Comparison of ENCODE assay signal across 8 cellular contexts in the genomic region with DNA sequence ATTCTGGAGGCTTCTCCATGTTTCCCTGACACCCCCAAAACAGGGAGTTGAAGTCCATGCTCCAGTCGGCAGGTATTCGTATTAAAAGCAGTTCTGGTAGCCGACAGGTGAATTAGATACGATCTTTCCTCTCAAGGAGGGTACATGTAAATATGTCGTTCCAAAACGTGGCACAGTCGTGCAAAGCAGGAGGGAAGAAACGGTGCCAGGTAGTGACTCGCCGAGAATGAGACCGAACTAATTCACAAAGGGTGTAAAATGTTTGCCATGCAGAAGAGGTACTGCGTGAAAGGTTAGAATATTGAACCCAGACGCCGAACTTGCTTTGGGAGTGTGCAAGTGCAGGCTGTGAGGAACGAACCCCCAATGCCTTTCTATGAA. TPM values are rescaled to one million over a fixed set of nuclear protein-coding genes. Genes with fewer than 3 reads are reported as not detected.
DNase-seq lines count a peak whose midpoint lies in the region; ATAC-seq lines count a peak whose summit lies in the region.

No MANE protein-coding gene starts in this region.

- DNase-seq in activated CD4-positive, alpha-beta T cell treated with anti-CD3 and anti-CD28 coated beads, Interleukin-2, amount 10 ng/mL, durations not matched to agents 24 days and 14 days: no peak
- no peak for DNase-seq in activated CD4-positive, alpha-beta T cell treated with anti-CD3 and anti-CD28 coated beads for 48 hours
- no peak for DNase-seq in activated CD8-positive, alpha-beta T cell treated with anti-CD3 and anti-CD28 coated beads, Interleukin-2, amount 10 ng/mL, durations not matched to agents 7 days and 5 days
- DNase-seq in stimulated activated CD4-positive, alpha-beta T cell treated with anti-CD3 and anti-CD28 coated beads, Interleukin-4, amount 100 ng/mL, for 24 hours: no peak

- no peaks in the 10 kb centered on the region for H3K27me3 Mint-ChIP-seq in activated CD4-positive, alpha-beta T cell treated with anti-CD3 and anti-CD28 coated beads, Interleukin-2, amount 10 ng/mL, durations not matched to agents 24 days and 14 days
- H3K27me3 Mint-ChIP-seq in activated CD8-positive, alpha-beta T cell treated with anti-CD3 and anti-CD28 coated beads, Interleukin-2, amount 10 ng/mL, durations not matched to agents 7 days and 5 days (ENCODE audit: low read depth): no peaks in the 10 kb centered on the region
- H3K27me3 Mint-ChIP-seq in stimulated activated memory B cell treated with anti-CD40 and anti-IgM and Interleukin-4, amounts not matched to agents 10 μg/mL and 1 μg/mL and 100 μg/mL, for 72 hours: no peaks in the 10 kb centered on the region

- POLR2A ChIA-PET in activated CD8-positive, alpha-beta T cell treated with anti-CD3 and anti-CD28 coated beads, Interleukin-2, amount 10 ng/mL, durations not matched to agents 7 days and 5 days (lab: Charles Lee): interaction anchor here (1.0 kb wide), 6 partner anchors 14 to 177 kb away, joined by 3 to 12 read pairs (median 4); partner anchors contain the start of genes BCCIP and UROS

- CTCF ChIA-PET in activated CD8-positive, alpha-beta T cell treated with anti-CD3 and anti-CD28 coated beads, Interleukin-2, amount 10 ng/mL, durations not matched to agents 7 days and 5 days (lab: Charles Lee): no interaction called here

- peaks cover 18% of the 10 kb centered on the region for H3K4me1 Mint-ChIP-seq in activated CD4-positive, alpha-beta T cell treated with anti-CD3 and anti-CD28 coated beads, Interleukin-2, amount 10 ng/mL, durations not matched to agents 24 days and 14 days
- H3K4me1 Mint-ChIP-seq in activated CD8-positive, alpha-beta T cell treated with anti-CD3 and anti-CD28 coated beads, Interleukin-2, amount 10 ng/mL, durations not matched to agents 7 days and 5 days (ENCODE audit: low read depth): peaks cover 29% of the 10 kb centered on the region
- H3K4me1 Mint-ChIP-seq in stimulated activated memory B cell treated with anti-CD40 and anti-IgM and Interleukin-4, amounts not matched to agents 10 μg/mL and 1 μg/mL and 100 μg/mL, for 72 hours: peaks cover 6% of the 10 kb centered on the region

- intact Hi-C loops in activated CD4-positive, alpha-beta T cell treated with anti-CD3 and anti-CD28 coated beads, Interleukin-2, amount 10 ng/mL, durations not matched to agents 24 days and 14 days (cut with micrococcal nuclease): loop anchor here (2.0 kb wide), 1 partner anchor 15 kb away; no protein-coding TSS in a partner anchor

- peak overlapping the region; percentile 96 for H3K27ac Mint-ChIP-seq in activated CD4-positive, alpha-beta T cell treated with anti-CD3 and anti-CD28 coated beads, Interleukin-2, amount 10 ng/mL, durations not matched to agents 24 days and 14 days
- peak overlapping the region; percentile 98 for H3K27ac Mint-ChIP-seq in activated CD8-positive, alpha-beta T cell treated with anti-CD3 and anti-CD28 coated beads, Interleukin-2, amount 10 ng/mL, durations not matched to agents 7 days and 5 days
- peak overlapping the region; percentile 97 for H3K27ac Mint-ChIP-seq in stimulated activated memory B cell treated with anti-CD40 and anti-IgM and Interleukin-4, amounts not matched to agents 10 μg/mL and 1 μg/mL and 100 μg/mL, for 72 hours

- H3K36me3 Mint-ChIP-seq in activated CD4-positive, alpha-beta T cell treated with anti-CD3 and anti-CD28 coated beads, Interleukin-2, amount 10 ng/mL, durations not matched to agents 24 days and 14 days (ENCODE audit: low read depth): peaks cover 34% of the 10 kb centered on the region
- peaks cover 32% of the 10 kb centered on the region for H3K36me3 Mint-ChIP-seq in activated CD8-positive, alpha-beta T cell treated with anti-CD3 and anti-CD28 coated beads, Interleukin-2, amount 10 ng/mL, durations not matched to agents 7 days and 5 days (ENCODE audit: low read depth)
- peaks cover 24% of the 10 kb centered on the region for H3K36me3 Mint-ChIP-seq in stimulated activated memory B cell treated with anti-CD40 and anti-IgM and Interleukin-4, amounts not matched to agents 10 μg/mL and 1 μg/mL and 100 μg/mL, for 72 hours

- H3K4me3 Mint-ChIP-seq in activated CD4-positive, alpha-beta T cell treated with anti-CD3 and anti-CD28 coated beads, Interleukin-2, amount 10 ng/mL, durations not matched to agents 24 days and 14 days: peak overlapping the region; percentile 98
- peak overlapping the region; percentile 92 for H3K4me3 Mint-ChIP-seq in activated CD8-positive, alpha-beta T cell treated with anti-CD3 and anti-CD28 coated beads, Interleukin-2, amount 10 ng/mL, durations not matched to agents 7 days and 5 days
- H3K4me3 Mint-ChIP-seq in stimulated activated memory B cell treated with anti-CD40 and anti-IgM and Interleukin-4, amounts not matched to agents 10 μg/mL and 1 μg/mL and 100 μg/mL, for 72 hours: peak overlapping the region; percentile 94

- peak overlapping the region; percentile 96 for H3K4me3 ChIP-seq in iPS-11a (ENCODE audit: low read depth, low read length)

- no peaks in the 10 kb centered on the region for H3K9me3 Mint-ChIP-seq in activated CD4-positive, alpha-beta T cell treated with anti-CD3 and anti-CD28 coated beads, Interleukin-2, amount 10 ng/mL, durations not matched to agents 24 days and 14 days
- H3K9me3 Mint-ChIP-seq in activated CD8-positive, alpha-beta T cell treated with anti-CD3 and anti-CD28 coated beads, Interleukin-2, amount 10 ng/mL, durations not matched to agents 7 days and 5 days (ENCODE audit: insufficient read depth): no peaks in the 10 kb centered on the region
- H3K9me3 Mint-ChIP-seq in stimulated activated memory B cell treated with anti-CD40 and anti-IgM and Interleukin-4, amounts not matched to agents 10 μg/mL and 1 μg/mL and 100 μg/mL, for 72 hours: no peaks in the 10 kb centered on the region

- ATAC-seq in activated CD8-positive, alpha-beta T cell treated with anti-CD3 and anti-CD28 coated beads, Interleukin-2, amount 10 ng/mL, durations not matched to agents 7 days and 5 days: no peak
- no peak for ATAC-seq in stimulated activated memory B cell treated with anti-CD40 and anti-IgM and Interleukin-4, amounts not matched to agents 10 μg/mL and 1 μg/mL and 100 μg/mL, for 72 hours
- no peak for ATAC-seq in GM21737 (IDR thresholded peaks at IDR 0.05; ENCODE audit: unreplicated experiment)
- no peak for ATAC-seq in HG03565 (IDR thresholded peaks at IDR 0.05; ENCODE audit: unreplicated experiment)

RNA-seq across cellular contexts. Expression of gene EDRF1, which starts 0.5 kb away (rescaled TPM):
- 40.8 and 43.2 TPM in 2 replicates for total RNA-seq in activated CD4-positive, alpha-beta T cell treated with anti-CD3 and anti-CD28 coated beads, Interleukin-2, amount 10 ng/mL, durations not matched to agents 24 days and 14 days
- 10 to 100 TPM; 33.7 to 34.1 TPM for total RNA-seq in activated CD8-positive, alpha-beta T cell treated with anti-CD3 and anti-CD28 coated beads, Interleukin-2, amount 10 ng/mL, durations not matched to agents 7 days and 5 days

RNA-seq across cellular contexts. Expression of gene TEX36, which starts 37.0 kb away (rescaled TPM):
- not detected in 2 replicates for total RNA-seq in activated CD4-positive, alpha-beta T cell treated with anti-CD3 and anti-CD28 coated beads, Interleukin-2, amount 10 ng/mL, durations not matched to agents 24 days and 14 days
- not detected for total RNA-seq in activated CD8-positive, alpha-beta T cell treated with anti-CD3 and anti-CD28 coated beads, Interleukin-2, amount 10 ng/mL, durations not matched to agents 7 days and 5 days

RNA-seq across cellular contexts. Expression of gene MMP21, which starts 55.6 kb away (rescaled TPM):
- total RNA-seq in activated CD4-positive, alpha-beta T cell treated with anti-CD3 and anti-CD28 coated beads, Interleukin-2, amount 10 ng/mL, durations not matched to agents 24 days and 14 days: 0.14 TPM in 1 of 2 replicates, not detected in the other
- total RNA-seq in activated CD8-positive, alpha-beta T cell treated with anti-CD3 and anti-CD28 coated beads, Interleukin-2, amount 10 ng/mL, durations not matched to agents 7 days and 5 days: not detected
